In the genomic region with DNA sequence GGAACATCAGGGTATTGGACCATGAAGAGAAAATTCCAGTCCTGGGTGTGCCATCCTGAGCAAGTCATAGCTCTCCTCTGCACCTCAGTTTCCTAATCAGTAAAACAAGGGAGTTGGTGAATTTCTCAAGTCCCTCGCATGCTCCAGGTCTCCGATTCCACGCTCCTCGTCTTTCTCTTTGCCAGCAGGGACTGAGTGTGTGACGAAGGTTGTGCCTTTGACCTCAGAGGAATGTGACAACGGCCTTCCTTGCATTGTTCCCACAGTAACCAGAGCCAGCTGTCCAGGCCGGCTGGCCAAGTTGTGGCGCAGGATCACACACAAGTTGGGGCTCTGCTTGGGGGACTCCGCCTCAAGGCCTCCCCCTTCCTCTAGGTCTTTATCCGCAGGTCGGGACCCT, we compare ENCODE assay signal across 11 cellular contexts.
A peak's percentile ranks its signal among the peaks of the same experiment; 100 is the strongest.
DNase-seq lines count a peak whose midpoint lies in the region; ATAC-seq and TF ChIP-seq lines count a peak whose summit lies in the region.
"Had no signal": no experiment of that assay in that cellular context is flagged by ENCODE, and none has a peak within 500 bp of the region (broad histone marks: within the 10 kb centered on the region; RNA-seq: fewer than 3 reads in every experiment).

No MANE protein-coding gene starts in this region.

- POLR2A ChIA-PET in WTC11 (lab: Charles Lee): interaction anchor here (1.2 kb wide), 1 partner anchor 218 kb away, joined by 3 read pairs; no protein-coding TSS in a partner anchor

- 74% methylated on average over 11 of the region's 11 CpGs for WGBS in suprapubic skin

- H3K27ac Mint-ChIP-seq in WTC11: no peak overlapping the region
- no peak overlapping the region for H3K27ac Mint-ChIP-seq in stimulated activated naive B cell treated with anti-CD40 and anti-IgM and Interleukin-4, amounts not matched to agents 10 μg/mL and 1 μg/mL and 100 μg/mL, for 72 hours
- H3K27ac Mint-ChIP-seq: activated CD4-positive, alpha-beta T cell treated with anti-CD3 and anti-CD28 coated beads for 36 hours; activated naive CD4-positive, alpha-beta T cell treated with anti-CD3 and anti-CD28 coated beads, Interleukin-2, amount 10 ng/mL, durations not matched to agents 7 days and 5 days had no signal

- H3K36me3 ChIP-seq in lower lobe of right lung: no peaks in the 10 kb centered on the region
- no peaks in the 10 kb centered on the region for H3K36me3 ChIP-seq in suprapubic skin

- H3K36me3 Mint-ChIP-seq in WTC11: no peaks in the 10 kb centered on the region
- H3K36me3 Mint-ChIP-seq in stimulated activated naive B cell treated with anti-CD40 and anti-IgM and Interleukin-4, amounts not matched to agents 10 μg/mL and 1 μg/mL and 100 μg/mL, for 72 hours: peaks cover 26 to 41% of the 10 kb centered on the region in 2 donors

- H3K4me3 ChIP-seq in lower lobe of right lung (no peak overlapping the region), suprapubic skin (no peak overlapping the region)

- no peak for TF ChIP-seq CTCF in WTC11 (IDR thresholded peaks at IDR 0.05)
- no peak for TF ChIP-seq CTCF in lower lobe of right lung (IDR thresholded peaks at IDR 0.05)
- TF ChIP-seq CTCF in suprapubic skin (IDR thresholded peaks at IDR 0.05): no peak

- H3K27ac ChIP-seq in lower lobe of right lung (peak overlapping the region; percentile 4), suprapubic skin (peak overlapping the region; percentile 40)

- H3K4me1 Mint-ChIP-seq in WTC11: peaks cover 4% of the 10 kb centered on the region; the same call in 1 of the 2 replicates
- peaks cover 30 to 64% of the 10 kb centered on the region in 2 donors for H3K4me1 Mint-ChIP-seq in stimulated activated naive B cell treated with anti-CD40 and anti-IgM and Interleukin-4, amounts not matched to agents 10 μg/mL and 1 μg/mL and 100 μg/mL, for 72 hours
- H3K4me1 Mint-ChIP-seq: activated naive CD4-positive, alpha-beta T cell treated with anti-CD3 and anti-CD28 coated beads, Interleukin-2, amount 10 ng/mL, durations not matched to agents 7 days and 5 days had no signal

- TF ChIP-seq POLR2A in suprapubic skin (IDR thresholded peaks at IDR 0.05): no peak

- no peak for TF ChIP-seq EP300 in suprapubic skin (IDR thresholded peaks at IDR 0.05)

- H3K9me3 ChIP-seq in lower lobe of right lung: no peaks in the 10 kb centered on the region
- no peaks in the 10 kb centered on the region for H3K9me3 ChIP-seq in suprapubic skin

- ATAC-seq in WTC11 (no peak; the same call in 1 of the 2 replicates), lower lobe of right lung (peak; percentile 31 to 64), GM19463 (IDR thresholded peaks at IDR 0.05; ENCODE audit: unreplicated experiment) (no peak)
- ATAC-seq in stimulated activated naive B cell treated with anti-CD40 and anti-IgM and Interleukin-4, amounts not matched to agents 10 μg/mL and 1 μg/mL and 100 μg/mL, for 72 hours (replicated peaks): no peak
- ATAC-seq: activated CD4-positive, alpha-beta T cell treated with anti-CD3 and anti-CD28 coated beads for 36 hours had no signal

- no peak for DNase-seq in WTC11 (ENCODE audit: low spot score)
- DNase-seq in fibroblast of peridontal ligament (ENCODE audit: extremely low read depth): peak; percentile 82
- DNase-seq in lower lobe of right lung: no peak
- DNase-seq in suprapubic skin (ENCODE audit: low spot score in 2 of 2): no peak
- DNase-seq in NCI-H1105 treated with DMSO at 0.1 percent for 48 hours (lab: John Stamatoyannopoulos, UW): no peak
- no peak for DNase-seq in stimulated activated naive B cell treated with anti-CD40 and anti-IgM and Interleukin-4, amounts not matched to agents 10 μg/mL and 1 μg/mL and 100 μg/mL, for 72 hours
- no peak for DNase-seq in NCI-H82 (lab: John Stamatoyannopoulos, UW)
- DNase-seq: activated CD4-positive, alpha-beta T cell treated with anti-CD3 and anti-CD28 coated beads for 36 hours; activated naive CD4-positive, alpha-beta T cell treated with anti-CD3 and anti-CD28 coated beads, Interleukin-2, amount 10 ng/mL, durations not matched to agents 7 days and 5 days; NCI-H526 had no signal

- H3K9me3 Mint-ChIP-seq in WTC11: no peaks in the 10 kb centered on the region
- H3K9me3 Mint-ChIP-seq in stimulated activated naive B cell treated with anti-CD40 and anti-IgM and Interleukin-4, amounts not matched to agents 10 μg/mL and 1 μg/mL and 100 μg/mL, for 72 hours: no peaks in the 10 kb centered on the region
- H3K9me3 Mint-ChIP-seq: activated naive CD4-positive, alpha-beta T cell treated with anti-CD3 and anti-CD28 coated beads, Interleukin-2, amount 10 ng/mL, durations not matched to agents 7 days and 5 days had no signal

- H3K27me3 ChIP-seq in lower lobe of right lung (ENCODE audit: low read depth): no peaks in the 10 kb centered on the region
- H3K27me3 ChIP-seq in suprapubic skin: no peaks in the 10 kb centered on the region

- CTCF ChIA-PET in WTC11 (lab: Charles Lee): no interaction called here

- intact Hi-C loops in lower lobe of right lung (cut with DNase I): no loop called here

- H3K4me1 ChIP-seq in lower lobe of right lung: peaks cover 35% of the 10 kb centered on the region
- H3K4me1 ChIP-seq in suprapubic skin: no peaks in the 10 kb centered on the region

- H3K27me3 Mint-ChIP-seq in WTC11 (ENCODE audit: low read depth): no peaks in the 10 kb centered on the region
- peaks cover 0 to 4% of the 10 kb centered on the region in 2 donors for H3K27me3 Mint-ChIP-seq in stimulated activated naive B cell treated with anti-CD40 and anti-IgM and Interleukin-4, amounts not matched to agents 10 μg/mL and 1 μg/mL and 100 μg/mL, for 72 hours
- H3K27me3 Mint-ChIP-seq: activated CD4-positive, alpha-beta T cell treated with anti-CD3 and anti-CD28 coated beads for 36 hours; activated naive CD4-positive, alpha-beta T cell treated with anti-CD3 and anti-CD28 coated beads, Interleukin-2, amount 10 ng/mL, durations not matched to agents 7 days and 5 days had no signal

- no peak overlapping the region for H3K4me3 Mint-ChIP-seq in WTC11
- H3K4me3 Mint-ChIP-seq in stimulated activated naive B cell treated with anti-CD40 and anti-IgM and Interleukin-4, amounts not matched to agents 10 μg/mL and 1 μg/mL and 100 μg/mL, for 72 hours: no peak overlapping the region
- H3K4me3 Mint-ChIP-seq: activated CD4-positive, alpha-beta T cell treated with anti-CD3 and anti-CD28 coated beads for 36 hours; activated naive CD4-positive, alpha-beta T cell treated with anti-CD3 and anti-CD28 coated beads, Interleukin-2, amount 10 ng/mL, durations not matched to agents 7 days and 5 days had no signal

TF ChIP-seq in WTC11, 78 proteins besides CTCF, POLR2A, EP300 and RAD21:
- TF ChIP-seq, protein P1, sequence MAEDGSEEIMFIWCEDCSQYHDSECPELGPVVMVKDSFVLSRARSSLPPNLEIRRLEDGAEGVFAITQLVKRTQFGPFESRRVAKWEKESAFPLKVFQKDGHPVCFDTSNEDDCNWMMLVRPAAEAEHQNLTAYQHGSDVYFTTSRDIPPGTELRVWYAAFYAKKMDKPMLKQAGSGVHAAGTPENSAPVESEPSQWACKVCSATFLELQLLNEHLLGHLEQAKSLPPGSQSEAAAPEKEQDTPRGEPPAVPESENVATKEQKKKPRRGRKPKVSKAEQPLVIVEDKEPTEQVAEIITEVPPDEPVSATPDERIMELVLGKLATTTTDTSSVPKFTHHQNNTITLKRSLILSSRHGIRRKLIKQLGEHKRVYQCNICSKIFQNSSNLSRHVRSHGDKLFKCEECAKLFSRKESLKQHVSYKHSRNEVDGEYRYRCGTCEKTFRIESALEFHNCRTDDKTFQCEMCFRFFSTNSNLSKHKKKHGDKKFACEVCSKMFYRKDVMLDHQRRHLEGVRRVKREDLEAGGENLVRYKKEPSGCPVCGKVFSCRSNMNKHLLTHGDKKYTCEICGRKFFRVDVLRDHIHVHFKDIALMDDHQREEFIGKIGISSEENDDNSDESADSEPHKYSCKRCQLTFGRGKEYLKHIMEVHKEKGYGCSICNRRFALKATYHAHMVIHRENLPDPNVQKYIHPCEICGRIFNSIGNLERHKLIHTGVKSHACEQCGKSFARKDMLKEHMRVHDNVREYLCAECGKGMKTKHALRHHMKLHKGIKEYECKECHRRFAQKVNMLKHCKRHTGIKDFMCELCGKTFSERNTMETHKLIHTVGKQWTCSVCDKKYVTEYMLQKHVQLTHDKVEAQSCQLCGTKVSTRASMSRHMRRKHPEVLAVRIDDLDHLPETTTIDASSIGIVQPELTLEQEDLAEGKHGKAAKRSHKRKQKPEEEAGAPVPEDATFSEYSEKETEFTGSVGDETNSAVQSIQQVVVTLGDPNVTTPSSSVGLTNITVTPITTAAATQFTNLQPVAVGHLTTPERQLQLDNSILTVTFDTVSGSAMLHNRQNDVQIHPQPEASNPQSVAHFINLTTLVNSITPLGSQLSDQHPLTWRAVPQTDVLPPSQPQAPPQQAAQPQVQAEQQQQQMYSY (CRISPR knock-in tag; IDR thresholded peaks at IDR 0.05): peak; percentile 84
- TF ChIP-seq ATF2 (CRISPR knock-in tag; IDR thresholded peaks at IDR 0.05; ENCODE audit: borderline replicate concordance, low read depth): no peak

Comparison
In these comparisons a context has a peak if more than half of its experiments do, and no peak if none do; other contexts are left out.
1. ATAC-seq: peak in lower lobe of right lung (2 of 2); none in WTC11 (single experiment), GM19463 (single experiment) and stimulated activated naive B cell treated with anti-CD40 and anti-IgM and Interleukin-4, amounts not matched to agents 10 μg/mL and 1 μg/mL and 100 μg/mL, for 72 hours (0 of 2).